In the genomic region with DNA sequence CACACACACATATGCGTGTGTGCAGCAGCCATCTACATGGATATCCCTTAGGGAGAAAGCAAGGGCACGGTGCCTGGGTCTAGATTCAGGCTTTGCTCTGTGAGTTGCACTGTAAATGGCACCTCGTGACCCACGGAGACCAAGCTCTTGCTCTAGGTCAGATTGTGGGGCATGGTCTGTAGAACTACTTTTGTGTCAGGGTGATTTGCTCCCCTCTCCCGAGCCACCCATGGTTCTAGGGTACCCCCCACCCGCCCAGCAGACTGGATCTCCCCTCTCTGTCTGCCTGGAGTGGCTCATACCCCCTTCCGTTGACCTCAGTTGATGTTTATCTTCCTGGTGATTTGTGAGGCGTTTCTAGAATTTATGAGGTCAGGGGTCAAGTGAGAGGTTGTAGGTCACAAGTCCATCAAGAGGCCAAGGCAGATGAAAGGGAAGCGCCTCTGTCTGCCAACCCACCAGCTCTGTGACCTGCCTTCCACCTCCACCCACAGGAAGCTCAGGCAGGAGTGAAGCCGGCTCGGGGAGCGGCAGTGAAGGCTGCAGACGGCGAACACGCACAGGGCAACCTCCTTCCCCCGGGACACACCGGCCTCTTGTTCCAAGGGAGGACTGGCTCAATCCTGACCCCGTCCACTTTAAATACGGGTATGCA, we compare ENCODE assay signal across 9 cellular contexts.
DNase-seq lines count a peak whose midpoint lies in the region; ATAC-seq, FAIRE-seq and TF ChIP-seq lines count a peak whose summit lies in the region.
"Had no signal": no experiment of that assay in that cellular context is flagged by ENCODE, and none has a peak within 500 bp of the region (broad histone marks: within the 10 kb centered on the region; RNA-seq: fewer than 3 reads in every experiment).

No MANE protein-coding gene starts in this region.

- H3K36me3 Mint-ChIP-seq in astrocyte (ENCODE audit: low read depth, unreplicated experiment) = peaks cover 2% of the 10 kb centered on the region

- no peaks in the 10 kb centered on the region for H4K20me1 ChIP-seq in astrocyte (ENCODE audit: insufficient read depth, low read length)

- 23 to 37% (median 26%) methylated on average over 19 of the region's 19 CpGs for WGBS in small intestine, 3 donors

- peaks cover 22% of the 10 kb centered on the region for H3K4me1 Mint-ChIP-seq in astrocyte (ENCODE audit: low read depth, unreplicated experiment)

- H3K4me3 ChIP-seq in RWPE2 (ENCODE audit: severe bottlenecking) (no peak overlapping the region), astrocyte (ENCODE audit: insufficient read depth, low read depth, low read length) (peak overlapping the region; percentile 30), small intestine (ENCODE audit: low read depth in 1 of 2, low read length in 2 of 2) (no peak overlapping the region)

- FAIRE-seq in GM18507 (lab: Jason Lieb, UNC) (no peak), astrocyte (lab: Jason Lieb, UNC) (no peak), small intestine (lab: Jason Lieb, UNC) (no peak)
- FAIRE-seq: colon had no signal

- TF ChIP-seq CTCF in RWPE2 (IDR thresholded peaks at IDR 0.05; ENCODE audit: poor library complexity, severe bottlenecking) (no peak), astrocyte (IDR thresholded peaks at IDR 0.05; ENCODE audit: insufficient read depth, low read depth, low read length) (no peak)

- H3K79me2 ChIP-seq in astrocyte (ENCODE audit: insufficient read depth, low read length) = no peaks in the 10 kb centered on the region

- H3K27ac ChIP-seq in RWPE2 (ENCODE audit: poor library complexity, severe bottlenecking) (no peak overlapping the region), astrocyte (ENCODE audit: low read depth, low read length) (no peak overlapping the region), small intestine (ENCODE audit: low read depth in 1 of 2, low read length in 1 of 2) (peak overlapping the region in 1 of 2 donors; percentile 52)

- ATAC-seq in RWPE2 (ENCODE audit: low read depth) (peak; percentile 13; the same call in 1 of the 3 replicates), GM21515 (IDR thresholded peaks at IDR 0.05; ENCODE audit: unreplicated experiment) (no peak), GM21737 (IDR thresholded peaks at IDR 0.05; ENCODE audit: unreplicated experiment) (no peak)

- H3K4me3 Mint-ChIP-seq in astrocyte (ENCODE audit: unreplicated experiment) = no peak overlapping the region

- peaks cover 4% of the 10 kb centered on the region for H3K4me1 ChIP-seq in RWPE2 (ENCODE audit: insufficient read depth, poor library complexity, severe bottlenecking)
- H3K4me1 ChIP-seq in astrocyte (ENCODE audit: insufficient read depth, low read length) = peaks cover 20% of the 10 kb centered on the region
- H3K4me1 ChIP-seq in small intestine (ENCODE audit: control insufficient read depth in 2 of 2, insufficient read depth in 1 of 2, low read depth in 1 of 2, low read length in 1 of 2) = peaks cover 0 to 4% of the 10 kb centered on the region in 2 donors

- H3K4me2 ChIP-seq in astrocyte (ENCODE audit: low read length) = peak overlapping the region; percentile 84

- peaks cover 66% of the 10 kb centered on the region for H3K27me3 Mint-ChIP-seq in astrocyte (ENCODE audit: low read depth, unreplicated experiment)

- H2AFZ ChIP-seq in astrocyte (ENCODE audit: low read depth, low read length) = peak overlapping the region; percentile 19

- H3K9ac ChIP-seq in astrocyte (ENCODE audit: low read length) = peak overlapping the region; percentile 60

- H3K27ac Mint-ChIP-seq in astrocyte (ENCODE audit: unreplicated experiment) = no peak overlapping the region

- H3K9me3 Mint-ChIP-seq in astrocyte (ENCODE audit: unreplicated experiment) = no peaks in the 10 kb centered on the region

- H3K9me3 ChIP-seq in RWPE2 (ENCODE audit: severe bottlenecking) = no peaks in the 10 kb centered on the region
- H3K9me3 ChIP-seq in astrocyte (ENCODE audit: insufficient read depth, low read depth, low read length) = no peaks in the 10 kb centered on the region
- H3K9me3 ChIP-seq in small intestine (ENCODE audit: control insufficient read depth, low read depth) = no peaks in the 10 kb centered on the region

- H3K27me3 ChIP-seq in RWPE2 (ENCODE audit: insufficient read depth, poor library complexity, severe bottlenecking) = peaks cover 4% of the 10 kb centered on the region
- H3K27me3 ChIP-seq in astrocyte (ENCODE audit: insufficient read depth, low read length) = peaks cover 40% of the 10 kb centered on the region
- no peaks in the 10 kb centered on the region for H3K27me3 ChIP-seq in small intestine (ENCODE audit: control insufficient read depth in 2 of 2, insufficient read depth in 2 of 2, low read length in 2 of 2)

- DNase-seq in GM18507 (ENCODE audit: extremely low spot score, insufficient read length, low read depth) (peak; percentile 58), RWPE2 (ENCODE audit: low spot score) (no peak), astrocyte (ENCODE audit: low read depth) (peak; percentile 20), small intestine (peak; percentile 41), SHP77 treated with DMSO at 0.1 percent for 48 hours (lab: John Stamatoyannopoulos, UW) (no peak), NCI-H446 treated with DMSO at 0.1 percent for 48 hours (lab: John Stamatoyannopoulos, UW) (no peak)

- H3K36me3 ChIP-seq in RWPE2 (ENCODE audit: low read depth) (no peaks in the 10 kb centered on the region), astrocyte (ENCODE audit: insufficient read depth, low read length) (no peaks in the 10 kb centered on the region), small intestine (ENCODE audit: control insufficient read depth in 2 of 2, insufficient read depth in 2 of 2, low read length in 2 of 2) (no peaks in the 10 kb centered on the region)

Comparison
In these comparisons a context has a peak if more than half of its experiments do, and no peak if none do; other contexts are left out.
1. DNase-seq: peak in GM18507 (single experiment), astrocyte (single experiment) and small intestine (single experiment); none in RWPE2 (single experiment), SHP77 treated with DMSO at 0.1 percent for 48 hours (single experiment) and NCI-H446 treated with DMSO at 0.1 percent for 48 hours (single experiment).